Comparison of ENCODE assay signal across 8 cellular contexts in the genomic region with DNA sequence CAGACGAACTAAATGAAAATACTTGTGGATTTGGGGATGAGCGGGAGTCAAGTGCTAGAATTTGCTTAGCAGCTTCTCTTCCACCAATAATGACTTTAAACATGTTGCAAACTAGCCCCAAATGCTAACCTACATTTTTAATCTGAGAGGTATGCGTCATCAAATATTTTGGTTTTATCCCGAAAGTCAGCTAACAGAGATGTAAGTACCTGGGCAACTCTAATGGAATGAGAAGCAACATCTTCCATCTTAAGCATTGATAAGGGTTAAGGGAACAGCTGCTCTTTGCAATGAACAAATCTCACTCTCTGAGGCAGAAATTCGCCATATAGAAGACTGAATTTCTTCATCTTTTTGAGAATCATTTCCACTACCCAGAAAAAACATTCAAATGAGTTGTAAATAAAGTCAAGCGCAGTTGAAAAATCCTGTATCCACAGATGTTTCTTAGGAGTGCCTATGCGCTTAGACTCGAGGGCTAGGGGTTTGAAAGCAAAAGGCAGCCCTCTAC. TPM values are rescaled to one million over a fixed set of nuclear protein-coding genes. Genes with fewer than 3 reads are reported as not detected.
DNase-seq lines count a peak whose midpoint lies in the region; ATAC-seq and TF ChIP-seq lines count a peak whose summit lies in the region.

No MANE protein-coding gene starts in this region.

- POLR2A ChIA-PET in AG04450 (lab: Yijun Ruan, JAX), result interaction anchor here (0.6 to 1.8 kb wide), 6 partner anchors 19 to 301 kb away, joined by 3 to 11 read pairs (median 4); a partner anchor contains a TSS
- POLR2A ChIA-PET in naive thymus-derived CD4-positive, alpha-beta T cell (lab: Charles Lee), result interaction anchor here (0.6 to 9.0 kb wide), 23 partner anchors 10 to 1253 kb away, joined by 3 to 119 read pairs (median 4); a partner anchor contains a TSS

- H3K27ac Mint-ChIP-seq in naive thymus-derived CD4-positive, alpha-beta T cell, result peak overlapping the region; percentile 99 to 100 (median 99)

- H3K4me3 ChIP-seq in AG04450 (ENCODE audit: low read depth, low read length), result peak overlapping the region; percentile 66
- peak overlapping the region; percentile 61 for H3K4me3 ChIP-seq in choroid plexus epithelial cell (ENCODE audit: low read depth, low read length)
- H3K4me3 ChIP-seq in naive thymus-derived CD4-positive, alpha-beta T cell (ENCODE audit: low read length), result peak overlapping the region; percentile 60

- no peaks in the 10 kb centered on the region for H3K27me3 Mint-ChIP-seq in naive thymus-derived CD4-positive, alpha-beta T cell

- peak overlapping the region; percentile 82 to 93 (median 87) for H3K4me3 Mint-ChIP-seq in naive thymus-derived CD4-positive, alpha-beta T cell

- peaks cover 0 to 8% (median 0%) of the 10 kb centered on the region in 11 donors for H3K9me3 Mint-ChIP-seq in naive thymus-derived CD4-positive, alpha-beta T cell

- in situ Hi-C loops in ACHN (cut with HindIII; ENCODE audit: low pct_ligation_motif_present, low pct_unique_long_range_greater_than_20kb, low sequenced_read_pairs), result no loop called here

- H3K27ac ChIP-seq in AG04450 (ENCODE audit: low read depth, low read length), result peak overlapping the region; percentile 62
- H3K27ac ChIP-seq in naive thymus-derived CD4-positive, alpha-beta T cell (ENCODE audit: low read depth, low read length), result peak overlapping the region; percentile 97

- H3K4me1 ChIP-seq in naive thymus-derived CD4-positive, alpha-beta T cell (ENCODE audit: control insufficient read depth in 2 of 2, insufficient read depth in 2 of 2, low read length in 2 of 2), result peaks cover 31 to 40% of the 10 kb centered on the region in 2 donors

- DNase-seq in AG04450 (ENCODE audit: low read depth, low spot score), result no peak
- peak; percentile 15 for DNase-seq in M059J (ENCODE audit: low read depth)
- no peak for DNase-seq in choroid plexus epithelial cell (ENCODE audit: low read depth)
- no peak for DNase-seq in naive thymus-derived CD4-positive, alpha-beta T cell
- no peak for DNase-seq in NCI-H345 treated with DMSO at 0.1 percent for 48 hours (lab: John Stamatoyannopoulos, UW; ENCODE audit: unreplicated experiment)
- DNase-seq in ACHN, result no peak
- no peak for DNase-seq in GOT3 (lab: John Stamatoyannopoulos, UW)

- intact Hi-C loops in naive thymus-derived CD4-positive, alpha-beta T cell (cut with micrococcal nuclease), result loop anchor here (1.0 to 10.0 kb wide), 25 partner anchors 55 to 1917 kb away; a partner anchor contains a TSS

- no peak for TF ChIP-seq CTCF in AG04450 (IDR thresholded peaks at IDR 0.05; ENCODE audit: low read depth, low read length)
- no peak for TF ChIP-seq CTCF in choroid plexus epithelial cell (conservative IDR thresholded peaks at IDR 0.05; ENCODE audit: low read depth, low read length)

- peaks cover 34 to 68% (median 51%) of the 10 kb centered on the region in 7 donors for H3K4me1 Mint-ChIP-seq in naive thymus-derived CD4-positive, alpha-beta T cell

- H3K9me3 ChIP-seq in AG04450 (ENCODE audit: control insufficient read depth, insufficient read depth, low read length), result no peaks in the 10 kb centered on the region; the same call in 1 of the 2 replicates
- H3K9me3 ChIP-seq in naive thymus-derived CD4-positive, alpha-beta T cell (ENCODE audit: control insufficient read depth in 2 of 3, low read length in 3 of 3), result no peaks in the 10 kb centered on the region

- ATAC-seq in naive thymus-derived CD4-positive, alpha-beta T cell, result no peak
- ATAC-seq in HG03520 (IDR thresholded peaks at IDR 0.05; ENCODE audit: unreplicated experiment), result no peak

- CTCF ChIA-PET in AG04450 (lab: Charles Lee), result interaction anchor here (0.5 to 8.1 kb wide), 5 partner anchors 19 to 1583 kb away, joined by 3 to 82 read pairs (median 10); no protein-coding TSS in a partner anchor
- CTCF ChIA-PET in naive thymus-derived CD4-positive, alpha-beta T cell (lab: Charles Lee), result interaction anchor here (0.6 to 7.0 kb wide), 7 partner anchors 18 to 1757 kb away, joined by 3 to 74 read pairs (median 3); no protein-coding TSS in a partner anchor

- peaks cover 0 to 22% (median 7%) of the 10 kb centered on the region in 5 donors for H3K36me3 Mint-ChIP-seq in naive thymus-derived CD4-positive, alpha-beta T cell

- peaks cover 10% of the 10 kb centered on the region for H3K27me3 ChIP-seq in AG04450 (ENCODE audit: control insufficient read depth, insufficient read depth, low read length)
- H3K27me3 ChIP-seq in naive thymus-derived CD4-positive, alpha-beta T cell (ENCODE audit: control insufficient read depth in 2 of 2, insufficient read depth in 2 of 2, low read length in 2 of 2), result no peaks in the 10 kb centered on the region

- H3K36me3 ChIP-seq in naive thymus-derived CD4-positive, alpha-beta T cell (ENCODE audit: control insufficient read depth in 2 of 3, insufficient read depth in 3 of 3, low read length in 3 of 3), result peaks cover 0 to 6% (median 5%) of the 10 kb centered on the region in 3 experiments

RNA-seq across cellular contexts. Expression of a gene that starts 0.9 kb away (rescaled TPM):
- polyA plus RNA-seq in AG04450 (2011; rRNA removed), result 112 and 116 TPM in 2 replicates
- 77.8 and 80.8 TPM in 2 replicates for polyA minus RNA-seq in AG04450 (2011; rRNA and poly(A)+ RNA removed)
- 92.2 and 129 TPM in 2 replicates for total RNA-seq in M059J (2014; rRNA removed; shearing (Covaris generic))
- total RNA-seq in naive thymus-derived CD4-positive, alpha-beta T cell, result 1,000 to 10,000 TPM in 1 of 5 experiments, 100 to 1,000 TPM in 1, 10 to 100 TPM in 3; 30.9 to 1,022 (median 98.3) TPM
- 100 to 1,000 TPM in 1 of 2 donors, 10 to 100 TPM in 1; 86.3 to 129 TPM for polyA plus RNA-seq in naive thymus-derived CD4-positive, alpha-beta T cell
